ENCODE assay signal across 1 cellular context in the genomic region with DNA sequence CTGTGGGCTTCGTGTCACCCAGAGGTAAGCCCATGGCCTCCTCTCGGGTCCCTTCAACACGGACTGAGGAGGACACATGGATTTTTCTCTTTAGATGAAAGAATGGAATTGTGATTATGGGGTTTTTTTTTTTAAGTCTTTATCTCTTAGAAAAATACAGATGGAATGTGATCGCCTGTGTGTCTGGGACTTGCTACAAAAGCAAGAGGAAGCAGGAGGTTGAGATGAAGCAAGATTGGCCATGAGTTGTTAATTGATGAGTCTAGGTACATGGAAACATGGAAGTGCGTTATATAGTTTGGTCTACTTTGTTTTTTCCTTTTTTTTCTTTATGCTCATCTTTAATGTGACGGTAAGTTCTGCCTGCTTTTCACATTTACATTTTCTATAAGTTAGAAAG.
TF ChIP-seq lines count a peak whose summit lies in the region.

No MANE protein-coding gene starts in this region.

TF ChIP-seq in endothelial cell of umbilical vein, 7 proteins besides CTCF, POLR2A, EP300 and RAD21:
- TF ChIP-seq, protein P1, sequence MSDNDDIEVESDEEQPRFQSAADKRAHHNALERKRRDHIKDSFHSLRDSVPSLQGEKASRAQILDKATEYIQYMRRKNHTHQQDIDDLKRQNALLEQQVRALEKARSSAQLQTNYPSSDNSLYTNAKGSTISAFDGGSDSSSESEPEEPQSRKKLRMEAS (IDR thresholded peaks at IDR 0.05; ENCODE audit: insufficient read depth, insufficient read length) = no peak
- TF ChIP-seq FOS (IDR thresholded peaks at IDR 0.05; ENCODE audit: borderline replicate concordance, insufficient read depth, low read length) = no peak
